1 cellular context compared by ENCODE assay signal in the genomic region with DNA sequence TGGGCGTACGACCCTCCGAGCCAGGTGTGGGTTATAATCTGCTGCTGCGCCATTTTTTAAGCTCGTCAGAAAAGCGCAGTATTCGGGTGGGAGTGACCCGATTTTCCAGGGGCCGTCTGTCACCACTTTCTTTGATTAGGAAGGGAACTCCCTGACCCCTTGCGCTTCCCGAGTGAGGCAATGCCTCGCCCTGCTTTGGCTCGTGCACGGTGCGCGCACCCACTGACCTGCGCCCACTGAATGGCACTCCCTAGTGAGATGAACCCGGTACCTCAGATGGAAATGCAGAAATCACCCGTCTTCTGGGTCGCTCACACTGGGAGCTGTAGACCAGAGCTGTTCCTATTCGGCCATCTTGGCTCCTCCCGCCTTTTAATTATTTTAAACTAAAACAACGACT.
TF ChIP-seq lines count a peak whose summit lies in the region.

No MANE protein-coding gene starts in this region.

TF ChIP-seq in GM12878, 131 proteins besides CTCF, POLR2A, EP300 and RAD21:
- peak; percentile 12; the same call in 1 of the 2 replicates for TF ChIP-seq YY1 (IDR thresholded peaks at IDR 0.05; ENCODE audit: low read depth, low read length)
